In genomic region chr1:205531191-205532025, GRCh38 we compare ENCODE assay signal across 34 cellular contexts.
"Had no signal": no experiment of that assay in that cellular context is flagged by ENCODE, and none has a peak within 500 bp of the region (broad histone marks: within the 10 kb centered on the region; RNA-seq: fewer than 3 reads in every experiment).

No MANE protein-coding gene starts in this region.

- H3K36me3 ChIP-seq: brain microvascular endothelial cell, cardiac muscle cell had no signal

- DNase-seq: activated B cell treated with CpG ODN at 0.5 μM for 24 hours; activated CD4-positive, alpha-beta memory T cell treated with anti-CD3 and anti-CD28 coated beads, Interleukin-2, amount 10 ng/mL, durations not matched to agents 7 days and 5 days; activated CD4-positive, alpha-beta T cell treated with anti-CD3 and anti-CD28 coated beads for 48 hours; activated CD4-positive, CD25-positive, alpha-beta regulatory T cell treated with anti-CD3 and anti-CD28 coated beads, Interleukin-2, amount 50 U/mL, for 72 hours; activated CD8-positive, alpha-beta memory T cell treated with anti-CD3 and anti-CD28 coated beads for 24 hours; activated CD8-positive, alpha-beta memory T cell treated with anti-CD3 and anti-CD28 coated beads, Interleukin-2, amount 10 ng/mL, durations not matched to agents 7 days and 5 days; activated CD8-positive, alpha-beta memory T cell treated with anti-CD3 and anti-CD28 coated beads, Interleukin-2, amount 50 U/mL, for 48 hours; activated effector memory CD4-positive, alpha-beta T cell treated with Interleukin-2 at 50 U/mL for 16 hours; activated naive CD8-positive, alpha-beta T cell treated with anti-CD3 and anti-CD28 coated beads, Interleukin-2, amount 50 U/mL, for 24 hours; activated T-cell treated with anti-CD3 and anti-CD28 coated beads, Interleukin-2, amount 50 U/mL, for 48 hours; anterior cingulate cortex; brain microvascular endothelial cell; Karpas-422; KBM-7; NCI-H1048; NCI-H1105 treated with DMSO at 0.1 percent for 48 hours; NCI-H1436; NCI-H1694; NCI-H1930; NCI-H2081 treated with DMSO at 0.1 percent for 48 hours; NCI-H226; NCI-H446 treated with DMSO at 0.1 percent for 48 hours; NCI-H524; NCI-H69; NK-92 treated with Interleukin-12 subunit alpha and Interleukin-12 subunit beta, amount 100 ng/mL, for 24 hours; PC-3; Peyer's patch; RPMI8226; SW 1271; T-helper 1 cell; T-helper 2 cell; T-helper 9 cell had no signal

- ATAC-seq: activated CD8-positive, alpha-beta memory T cell treated with anti-CD3 and anti-CD28 coated beads, Interleukin-2, amount 10 ng/mL, durations not matched to agents 7 days and 5 days; activated naive CD8-positive, alpha-beta T cell treated with anti-CD3 and anti-CD28 coated beads, Interleukin-2, amount 50 U/mL, for 24 hours; PC-3 had no signal

- H3K9me3 ChIP-seq: Peyer's patch had no signal

- H3K4me3 ChIP-seq: cardiac muscle cell, Peyer's patch had no signal

- H3K27ac ChIP-seq: brain microvascular endothelial cell, cardiac muscle cell, Peyer's patch, VCaP had no signal

- H3K27me3 ChIP-seq: cardiac muscle cell, Peyer's patch had no signal
